In the genomic region with DNA sequence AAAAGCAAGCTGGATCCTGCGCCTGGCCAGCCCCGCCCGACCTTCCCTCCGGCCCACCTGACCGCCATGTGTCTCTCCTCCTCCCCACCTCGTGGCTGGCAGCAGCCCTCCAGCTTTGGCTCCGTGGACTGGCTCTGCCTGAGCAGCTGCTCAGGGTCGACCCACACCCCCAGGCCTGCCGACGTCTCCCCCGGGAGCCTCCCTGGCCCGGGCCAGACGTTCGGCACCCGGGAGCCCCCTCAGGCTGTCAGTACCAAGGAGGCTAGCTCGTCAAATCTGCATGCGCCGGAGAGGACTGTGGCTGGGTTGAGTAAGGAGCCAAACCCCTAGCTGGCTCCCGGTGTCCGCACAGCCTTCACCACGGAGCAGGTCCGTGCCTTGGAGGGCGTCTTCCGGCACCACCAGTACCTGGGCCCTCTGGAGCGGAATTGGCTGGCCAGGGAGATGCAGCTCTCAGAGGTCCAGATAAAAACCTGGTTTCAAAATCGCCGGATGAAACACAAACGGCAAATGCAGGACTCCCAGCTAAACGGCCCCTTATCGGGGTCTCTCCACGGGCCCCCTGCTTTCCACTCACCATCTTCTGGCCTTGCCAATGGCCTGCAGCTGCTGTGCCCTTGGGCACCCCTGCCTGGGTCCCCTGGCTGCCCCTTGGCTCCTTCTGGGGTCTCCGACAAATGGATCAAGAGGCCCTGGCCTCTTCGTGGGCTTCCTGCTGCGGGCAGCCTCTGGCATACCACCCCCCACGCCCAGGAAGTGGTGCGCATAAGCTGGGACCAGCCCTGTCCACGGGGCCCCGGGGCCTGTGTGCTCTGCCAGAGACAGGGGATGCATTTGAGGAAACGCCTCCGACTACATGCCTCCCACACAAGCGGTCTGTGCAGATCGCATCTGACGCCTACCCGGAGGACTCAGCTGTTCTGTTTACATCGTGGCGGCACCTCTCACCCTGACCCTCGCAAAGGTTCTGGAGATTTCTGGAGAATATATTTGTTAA, we compare ENCODE assay signal across 23 cellular contexts.
DNase-seq lines count a peak whose midpoint lies in the region; ATAC-seq, FAIRE-seq and TF ChIP-seq lines count a peak whose summit lies in the region.
"Had no signal": no experiment of that assay in that cellular context is flagged by ENCODE, and none has a peak within 500 bp of the region (broad histone marks: within the 10 kb centered on the region; RNA-seq: fewer than 3 reads in every experiment).

No MANE protein-coding gene starts in this region.

- H3K9me3 ChIP-seq in kidney (ENCODE audit: control insufficient read depth in 1 of 2, low read length in 2 of 2) (no peaks in the 10 kb centered on the region), esophagus squamous epithelium (no peaks in the 10 kb centered on the region)
- H3K9me3 ChIP-seq: BLaER1, SJSA1 had no signal

- WGBS in esophagus squamous epithelium, 2 donors, result 86% methylated on average over 14 to 25 of the region's 47 CpGs

- intact Hi-C loops in kidney (cut with DNase I) (no loop called here), esophagus squamous epithelium (cut with DNase I) (no loop called here)

- ATAC-seq in stimulated activated effector memory CD8-positive, alpha-beta T cell treated with anti-CD3 and anti-CD28 coated beads, Interleukin-12 subunit alpha, Interleukin-12 subunit beta, amount 100 ng/mL, for 72 hours, result peak; percentile 24
- no peak for ATAC-seq in HG03025 (IDR thresholded peaks at IDR 0.05; ENCODE audit: low FRiP score, unreplicated experiment)
- ATAC-seq: HCT116 had no signal

- H3K4me1 ChIP-seq in kidney (ENCODE audit: control insufficient read depth in 1 of 2, insufficient read depth in 1 of 2, low read depth in 1 of 2, low read length in 2 of 2), result no peaks in the 10 kb centered on the region
- no peaks in the 10 kb centered on the region for H3K4me1 ChIP-seq in esophagus squamous epithelium
- H3K4me1 ChIP-seq: BLaER1, SJSA1 had no signal

- in situ Hi-C loops in SK-MEL-5 (cut with HindIII; ENCODE audit: low pct_unique_long_range_greater_than_20kb, low sequenced_read_pairs), result no loop called here

- no peaks in the 10 kb centered on the region for H3K4me1 Mint-ChIP-seq in stimulated activated effector memory CD8-positive, alpha-beta T cell treated with anti-CD3 and anti-CD28 coated beads, Interleukin-12 subunit alpha, Interleukin-12 subunit beta, amount 100 ng/mL, for 72 hours

- H3K4me3 ChIP-seq in kidney (ENCODE audit: low read length in 2 of 2) (no peak overlapping the region), esophagus squamous epithelium (no peak overlapping the region)
- H3K4me3 ChIP-seq: BLaER1, SJSA1 had no signal

- H3K27ac ChIP-seq in kidney (ENCODE audit: low read depth in 2 of 2, low read length in 2 of 2) (no peak overlapping the region), esophagus squamous epithelium (no peak overlapping the region)
- H3K27ac ChIP-seq: BLaER1, KMS-11, SJSA1 had no signal

- H3K4me3 Mint-ChIP-seq in stimulated activated effector memory CD8-positive, alpha-beta T cell treated with anti-CD3 and anti-CD28 coated beads, Interleukin-12 subunit alpha, Interleukin-12 subunit beta, amount 100 ng/mL, for 72 hours, result no peak overlapping the region
- H3K4me3 Mint-ChIP-seq: CD4-positive, CD25-positive, alpha-beta regulatory T cell had no signal

- no peak overlapping the region for H3K9ac ChIP-seq in kidney (ENCODE audit: low read length in 2 of 2)
- H3K9ac ChIP-seq: BLaER1, KMS-11 had no signal

- H3K27ac Mint-ChIP-seq in stimulated activated effector memory CD8-positive, alpha-beta T cell treated with anti-CD3 and anti-CD28 coated beads, Interleukin-12 subunit alpha, Interleukin-12 subunit beta, amount 100 ng/mL, for 72 hours, result no peak overlapping the region
- H3K27ac Mint-ChIP-seq: CD4-positive, CD25-positive, alpha-beta regulatory T cell had no signal

- H3K9me3 Mint-ChIP-seq in stimulated activated effector memory CD8-positive, alpha-beta T cell treated with anti-CD3 and anti-CD28 coated beads, Interleukin-12 subunit alpha, Interleukin-12 subunit beta, amount 100 ng/mL, for 72 hours, result peaks cover 12% of the 10 kb centered on the region

- FAIRE-seq in GM12892 (lab: Jason Lieb, UNC), result no peak
- FAIRE-seq in kidney (lab: Jason Lieb, UNC), result no peak
- FAIRE-seq: D721Med, RCC 7860 had no signal

- no peaks in the 10 kb centered on the region for H3K36me3 Mint-ChIP-seq in stimulated activated effector memory CD8-positive, alpha-beta T cell treated with anti-CD3 and anti-CD28 coated beads, Interleukin-12 subunit alpha, Interleukin-12 subunit beta, amount 100 ng/mL, for 72 hours
- H3K36me3 Mint-ChIP-seq: CD4-positive, CD25-positive, alpha-beta regulatory T cell had no signal

- TF ChIP-seq POLR2A in GM12892 (IDR thresholded peaks at IDR 0.05; ENCODE audit: low read depth, low read length) (no peak), esophagus squamous epithelium (IDR thresholded peaks at IDR 0.05) (no peak)

- DNase-seq in GM12892 (ENCODE audit: insufficient read length) (peak; percentile 1), SK-MEL-5 (ENCODE audit: low read depth, low spot score) (peak; percentile 20), kidney (peak; percentile 67), AG20443 (ENCODE audit: low spot score) (no peak), esophagus squamous epithelium (lab: John Stamatoyannopoulos, UW) (no peak), NCI-H69 (lab: John Stamatoyannopoulos, UW) (no peak)
- DNase-seq in stimulated activated effector memory CD8-positive, alpha-beta T cell treated with anti-CD3 and anti-CD28 coated beads, Interleukin-12 subunit alpha, Interleukin-12 subunit beta, amount 100 ng/mL, for 72 hours (ENCODE audit: low spot score in 2 of 2), result no peak
- DNase-seq: CD4-positive, CD25-positive, alpha-beta regulatory T cell; DMS53; GOT3; IMR-90; MM.1S; NCI-H2029 treated with DMSO at 0.1 percent for 48 hours; NCI-H226; NCI-H524; NCI-H774 had no signal

- no peak for TF ChIP-seq CTCF in kidney (IDR thresholded peaks at IDR 0.05; ENCODE audit: borderline replicate concordance, extremely low read depth, insufficient read depth)
- TF ChIP-seq CTCF in esophagus squamous epithelium (IDR thresholded peaks at IDR 0.05), result no peak

- H3K36me3 ChIP-seq in kidney (ENCODE audit: control insufficient read depth in 1 of 2, insufficient read depth in 2 of 2, low read length in 2 of 2) (no peaks in the 10 kb centered on the region), esophagus squamous epithelium (no peaks in the 10 kb centered on the region)
- H3K36me3 ChIP-seq: BLaER1, SJSA1 had no signal

- no peaks in the 10 kb centered on the region for H3K27me3 ChIP-seq in esophagus squamous epithelium
- H3K27me3 ChIP-seq: BLaER1, SJSA1 had no signal

Comparison
In these comparisons a context has a peak if more than half of its experiments do, and no peak if none do; other contexts are left out.
1. DNase-seq: peak in GM12892 (single experiment), SK-MEL-5 (single experiment) and kidney (single experiment); none in stimulated activated effector memory CD8-positive, alpha-beta T cell treated with anti-CD3 and anti-CD28 coated beads, Interleukin-12 subunit alpha, Interleukin-12 subunit beta, amount 100 ng/mL, for 72 hours (0 of 2), AG20443 (single experiment), esophagus squamous epithelium (single experiment) and NCI-H69 (single experiment).